ENCODE assay signal across 8 cellular contexts in the genomic region with DNA sequence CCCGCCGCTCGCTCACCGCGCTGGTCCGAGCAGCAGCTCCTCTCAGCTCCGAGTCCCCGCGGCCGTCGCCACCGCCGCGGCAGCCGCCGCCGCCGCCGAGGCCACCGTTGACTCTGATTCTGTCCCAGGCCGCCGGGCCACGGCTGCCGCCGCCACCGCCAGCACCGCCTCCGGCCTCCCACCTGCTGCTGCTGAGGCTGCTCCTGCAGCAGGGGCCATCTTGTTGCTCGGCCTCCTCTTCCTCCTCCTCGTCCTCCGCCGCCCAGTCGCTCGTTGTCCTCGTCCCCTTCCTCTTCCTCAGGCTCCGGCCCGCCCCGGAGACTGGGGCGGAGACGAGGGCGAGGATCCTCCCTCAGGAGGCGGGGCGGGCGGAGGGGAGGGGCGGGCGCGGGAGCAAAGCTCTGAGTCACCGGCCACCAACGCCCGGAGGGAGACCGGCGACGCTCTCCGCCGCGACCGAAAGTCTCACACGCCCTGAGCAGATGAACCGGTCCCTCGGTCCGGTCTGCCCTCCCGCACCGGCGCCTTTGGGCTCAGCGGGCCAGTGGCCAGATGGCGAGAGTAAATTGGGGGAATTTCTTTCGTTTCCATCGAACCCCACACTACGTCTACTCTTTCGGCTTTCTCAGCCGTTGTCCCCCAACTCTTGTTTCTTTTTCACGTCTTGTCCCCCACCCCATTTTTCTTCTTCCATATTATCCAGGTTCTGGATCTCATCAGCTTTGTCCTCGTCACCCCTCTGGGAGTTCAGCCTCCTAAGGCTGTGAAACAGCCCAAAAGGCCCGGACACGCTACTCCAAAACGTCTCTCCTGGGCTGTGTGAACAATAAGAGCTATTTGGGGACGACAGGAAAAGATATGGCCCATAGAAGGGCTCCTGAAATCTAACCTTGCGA. TPM values are rescaled to one million over a fixed set of nuclear protein-coding genes. Genes with fewer than 3 reads are reported as not detected.
DNase-seq lines count a peak whose midpoint lies in the region; ATAC-seq and TF ChIP-seq lines count a peak whose summit lies in the region.

A gene with protein sequence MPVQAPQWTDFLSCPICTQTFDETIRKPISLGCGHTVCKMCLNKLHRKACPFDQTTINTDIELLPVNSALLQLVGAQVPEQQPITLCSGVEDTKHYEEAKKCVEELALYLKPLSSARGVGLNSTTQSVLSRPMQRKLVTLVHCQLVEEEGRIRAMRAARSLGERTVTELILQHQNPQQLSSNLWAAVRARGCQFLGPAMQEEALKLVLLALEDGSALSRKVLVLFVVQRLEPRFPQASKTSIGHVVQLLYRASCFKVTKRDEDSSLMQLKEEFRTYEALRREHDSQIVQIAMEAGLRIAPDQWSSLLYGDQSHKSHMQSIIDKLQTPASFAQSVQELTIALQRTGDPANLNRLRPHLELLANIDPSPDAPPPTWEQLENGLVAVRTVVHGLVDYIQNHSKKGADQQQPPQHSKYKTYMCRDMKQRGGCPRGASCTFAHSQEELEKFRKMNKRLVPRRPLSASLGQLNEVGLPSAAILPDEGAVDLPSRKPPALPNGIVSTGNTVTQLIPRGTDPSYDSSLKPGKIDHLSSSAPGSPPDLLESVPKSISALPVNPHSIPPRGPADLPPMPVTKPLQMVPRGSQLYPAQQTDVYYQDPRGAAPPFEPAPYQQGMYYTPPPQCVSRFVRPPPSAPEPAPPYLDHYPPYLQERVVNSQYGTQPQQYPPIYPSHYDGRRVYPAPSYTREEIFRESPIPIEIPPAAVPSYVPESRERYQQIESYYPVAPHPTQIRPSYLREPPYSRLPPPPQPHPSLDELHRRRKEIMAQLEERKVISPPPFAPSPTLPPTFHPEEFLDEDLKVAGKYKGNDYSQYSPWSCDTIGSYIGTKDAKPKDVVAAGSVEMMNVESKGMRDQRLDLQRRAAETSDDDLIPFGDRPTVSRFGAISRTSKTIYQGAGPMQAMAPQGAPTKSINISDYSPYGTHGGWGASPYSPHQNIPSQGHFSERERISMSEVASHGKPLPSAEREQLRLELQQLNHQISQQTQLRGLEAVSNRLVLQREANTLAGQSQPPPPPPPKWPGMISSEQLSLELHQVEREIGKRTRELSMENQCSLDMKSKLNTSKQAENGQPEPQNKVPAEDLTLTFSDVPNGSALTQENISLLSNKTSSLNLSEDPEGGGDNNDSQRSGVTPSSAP (minus strand): TSS at position 278 of the 896 bp plus-strand sequence. CDS start 29,372 bp downstream, outside the sequence.

- H4K20me1 ChIP-seq in DOHH2 (ENCODE audit: control insufficient read depth, insufficient read depth, low read depth, low read length): peaks cover 24% of the 10 kb centered on the region
- peaks cover 13% of the 10 kb centered on the region for H4K20me1 ChIP-seq in Karpas-422 (ENCODE audit: insufficient read depth, low read depth, low read length)
- H4K20me1 ChIP-seq in fibroblast of lung (ENCODE audit: control insufficient read depth, extremely low read depth, insufficient read depth, low read length): peaks cover 2% of the 10 kb centered on the region

- no peaks in the 10 kb centered on the region for H3K9me3 Mint-ChIP-seq in activated T-helper 17 cell treated with anti-CD3 and anti-CD28 coated beads, Interleukin-2, amount 50 U/mL, for 72 hours
- no peaks in the 10 kb centered on the region for H3K9me3 Mint-ChIP-seq in natural killer cell

- H3K4me1 ChIP-seq in DOHH2 (ENCODE audit: control insufficient read depth, low read length) (peaks cover 37% of the 10 kb centered on the region), Karpas-422 (ENCODE audit: low read length) (peaks cover 48% of the 10 kb centered on the region), RWPE2 (ENCODE audit: insufficient read depth, poor library complexity, severe bottlenecking) (peaks cover 25% of the 10 kb centered on the region), fibroblast of lung (ENCODE audit: control insufficient read depth, extremely low read depth, insufficient read depth, low read length) (peaks cover 2% of the 10 kb centered on the region)

- H3K9me3 ChIP-seq in DOHH2 (ENCODE audit: control insufficient read depth, insufficient read depth, low read length) (no peaks in the 10 kb centered on the region), Karpas-422 (ENCODE audit: low read length) (no peaks in the 10 kb centered on the region), RWPE2 (ENCODE audit: severe bottlenecking) (no peaks in the 10 kb centered on the region), fibroblast of lung (ENCODE audit: control insufficient read depth, insufficient read depth, low read depth, low read length) (no peaks in the 10 kb centered on the region)

- H3K9me2 ChIP-seq in DOHH2 (replicated peaks; ENCODE audit: control insufficient read depth, low read length): no peaks in the 10 kb centered on the region
- H3K9me2 ChIP-seq in Karpas-422 (replicated peaks; ENCODE audit: insufficient read depth, low read length): no peaks in the 10 kb centered on the region

- H3K4me2 ChIP-seq in DOHH2 (ENCODE audit: low read length) (peak within 1 kb of the TSS; percentile 76), Karpas-422 (ENCODE audit: low read depth, low read length, poor library complexity, severe bottlenecking) (peak within 1 kb of the TSS; percentile 100), fibroblast of lung (ENCODE audit: extremely low read depth, insufficient read depth, low read length) (peak within 1 kb of the TSS; percentile 80)

- H3K36me3 ChIP-seq in DOHH2 (ENCODE audit: control insufficient read depth, low read length) (peaks cover 30% of the 10 kb centered on the region), Karpas-422 (ENCODE audit: insufficient read depth, low read length) (peaks cover 11% of the 10 kb centered on the region; the same call in 1 of the 2 replicates), RWPE2 (ENCODE audit: low read depth) (peaks cover 12% of the 10 kb centered on the region; the same call in 1 of the 2 replicates), fibroblast of lung (ENCODE audit: control insufficient read depth, insufficient read depth, low read length) (no peaks in the 10 kb centered on the region)

- ATAC-seq in GM21825 (IDR thresholded peaks at IDR 0.05; ENCODE audit: unreplicated experiment) (peak; percentile 91), RWPE2 (ENCODE audit: low read depth) (peak; percentile 82), natural killer cell (peak; percentile 91 to 97 (median 91))
- ATAC-seq in activated T-helper 17 cell treated with anti-CD3 and anti-CD28 coated beads, Interleukin-2, amount 50 U/mL, for 72 hours (replicated peaks): peak; percentile 93

- H3K27me3 Mint-ChIP-seq in activated T-helper 17 cell treated with anti-CD3 and anti-CD28 coated beads, Interleukin-2, amount 50 U/mL, for 72 hours: no peaks in the 10 kb centered on the region
- H3K27me3 Mint-ChIP-seq in natural killer cell (ENCODE audit: low read depth in 2 of 2): no peaks in the 10 kb centered on the region

- H3K4me3 ChIP-seq in DOHH2 (ENCODE audit: low read length) (peak within 1 kb of the TSS; percentile 94), Karpas-422 (ENCODE audit: low read length) (peak within 1 kb of the TSS; percentile 86), RWPE2 (ENCODE audit: severe bottlenecking) (peak within 1 kb of the TSS; percentile 64), fibroblast of lung (replicated peaks in 1 of 4; ENCODE audit: control extremely low read depth in 1 of 4, insufficient read depth in 1 of 4, low read depth in 3 of 4, low read length in 4 of 4) (peak within 1 kb of the TSS; percentile 40 to 94 (median 90))

- H3K27me3 ChIP-seq in DOHH2 (ENCODE audit: control insufficient read depth, low read length): no peaks in the 10 kb centered on the region
- no peaks in the 10 kb centered on the region for H3K27me3 ChIP-seq in Karpas-422 (ENCODE audit: low read length)
- no peaks in the 10 kb centered on the region for H3K27me3 ChIP-seq in RWPE2 (ENCODE audit: insufficient read depth, poor library complexity, severe bottlenecking)
- no peaks in the 10 kb centered on the region for H3K27me3 ChIP-seq in fibroblast of lung (ENCODE audit: control insufficient read depth, insufficient read depth, low read length)

- peaks cover 33% of the 10 kb centered on the region for H3K36me3 Mint-ChIP-seq in activated T-helper 17 cell treated with anti-CD3 and anti-CD28 coated beads, Interleukin-2, amount 50 U/mL, for 72 hours (ENCODE audit: low read depth)
- no peaks in the 10 kb centered on the region for H3K36me3 Mint-ChIP-seq in natural killer cell

- H3K4me3 Mint-ChIP-seq in activated T-helper 17 cell treated with anti-CD3 and anti-CD28 coated beads, Interleukin-2, amount 50 U/mL, for 72 hours: peak within 1 kb of the TSS; percentile 99
- H3K4me3 Mint-ChIP-seq in natural killer cell: peak within 1 kb of the TSS; percentile 99

- H3K27ac Mint-ChIP-seq in activated T-helper 17 cell treated with anti-CD3 and anti-CD28 coated beads, Interleukin-2, amount 50 U/mL, for 72 hours: peak within 1 kb of the TSS; percentile 95
- H3K27ac Mint-ChIP-seq in natural killer cell: peak within 1 kb of the TSS; percentile 93 to 98

- H3K9ac ChIP-seq in Karpas-422 (ENCODE audit: low read length) (peak within 1 kb of the TSS; percentile 89), fibroblast of lung (ENCODE audit: insufficient read depth, low read length) (peak within 1 kb of the TSS; percentile 87)

- intact Hi-C loops in natural killer cell (cut with micrococcal nuclease): loop anchor here (5.0 to 10.0 kb wide), 4 partner anchors 135 to 942 kb away; a partner anchor contains a TSS

- H2AFZ ChIP-seq in Karpas-422 (ENCODE audit: low read length) (peak within 1 kb of the TSS; percentile 93), fibroblast of lung (ENCODE audit: low read length) (peak within 1 kb of the TSS; percentile 89)

- peak within 1 kb of the TSS; percentile 41 for H3K27ac ChIP-seq in DOHH2 (ENCODE audit: low read depth, low read length)
- peak within 1 kb of the TSS; percentile 22; the same call in 1 of the 2 replicates for H3K27ac ChIP-seq in Karpas-422 (ENCODE audit: low read length)
- peak within 1 kb of the TSS; percentile 50 for H3K27ac ChIP-seq in RWPE2 (ENCODE audit: poor library complexity, severe bottlenecking)
- H3K27ac ChIP-seq in fibroblast of lung (ENCODE audit: insufficient read depth, low read length): peak within 1 kb of the TSS; percentile 76

- peaks cover 19% of the 10 kb centered on the region for H3K4me1 Mint-ChIP-seq in activated T-helper 17 cell treated with anti-CD3 and anti-CD28 coated beads, Interleukin-2, amount 50 U/mL, for 72 hours
- H3K4me1 Mint-ChIP-seq in natural killer cell: peaks cover 43 to 55% of the 10 kb centered on the region in 2 donors

- H3K79me2 ChIP-seq in DOHH2 (ENCODE audit: control insufficient read depth, low read length) (peaks cover 48% of the 10 kb centered on the region), Karpas-422 (ENCODE audit: low read length) (peaks cover 48% of the 10 kb centered on the region), fibroblast of lung (ENCODE audit: control insufficient read depth, insufficient read depth, low read length) (peaks cover 45% of the 10 kb centered on the region)

- TF ChIP-seq CTCF in DOHH2 (IDR thresholded peaks at IDR 0.05; ENCODE audit: low read depth, low read length, poor library complexity, severe bottlenecking): no peak
- TF ChIP-seq CTCF in RWPE2 (IDR thresholded peaks at IDR 0.05; ENCODE audit: poor library complexity, severe bottlenecking): no peak
- TF ChIP-seq CTCF in fibroblast of lung (conservative IDR thresholded peaks at IDR 0.05 in 1 of 2, IDR thresholded peaks at IDR 0.05 in 1 of 2; ENCODE audit: low read depth in 1 of 2, low read length in 2 of 2): no peak
- no peak for TF ChIP-seq CTCF in natural killer cell (IDR thresholded peaks at IDR 0.05)

- DNase-seq in Karpas-422 (peak; percentile 97), RWPE2 (ENCODE audit: low spot score) (peak; percentile 74), fibroblast of lung (ENCODE audit: low read depth in 2 of 2) (peak; percentile 78 to 83), natural killer cell (peak; percentile 87)
- DNase-seq in stimulated activated naive CD4-positive, alpha-beta T cell treated with Interleukin-2 at 50 U/mL for 16 hours (lab: John Stamatoyannopoulos, UW): peak; percentile 83

- no peaks in the 10 kb centered on the region for H3F3A ChIP-seq in DOHH2 (ENCODE audit: control insufficient read depth, insufficient read depth)

RNA-seq across cellular contexts. Expression of the gene that starts here (rescaled TPM):
- 13.2 and 52.9 TPM in 2 replicates for total RNA-seq in Karpas-422 (2014; rRNA removed; shearing (Covaris generic); ENCODE audit: low replicate concordance)
- total RNA-seq in activated T-helper 17 cell treated with anti-CD3 and anti-CD28 coated beads, Interleukin-2, amount 50 U/mL, for 72 hours: 10 to 100 TPM; 25.4 to 38.5 TPM
- total RNA-seq in fibroblast of lung (12.8 and 17.5 TPM in 2 replicates), natural killer cell (10 to 100 TPM; 67.8 to 82.1 (median 78.9) TPM)
- 13.0 and 13.6 TPM in 2 replicates for polyA plus RNA-seq in fibroblast of lung
- polyA plus RNA-seq in fibroblast of lung (2012): 3.3 and 4.1 TPM in 2 replicates
- polyA minus RNA-seq in fibroblast of lung (ENCODE audit: low replicate concordance): 22.9 and 28.4 TPM in 2 replicates

Comparison
In these comparisons a context has a peak if more than half of its experiments do, and no peak if none do; other contexts are left out.
1. Peak in every context shown above with its lines: DNase-seq, ATAC-seq, H3K4me3 ChIP-seq and H3K27ac ChIP-seq.
2. H3K27ac ChIP-seq: peak in every context shown above with its lines; median percentile 76 in fibroblast of lung; 50 in RWPE2; 41 in DOHH2; 22 in Karpas-422.